Comparison of ENCODE assay signal across 15 cellular contexts in the genomic region with DNA sequence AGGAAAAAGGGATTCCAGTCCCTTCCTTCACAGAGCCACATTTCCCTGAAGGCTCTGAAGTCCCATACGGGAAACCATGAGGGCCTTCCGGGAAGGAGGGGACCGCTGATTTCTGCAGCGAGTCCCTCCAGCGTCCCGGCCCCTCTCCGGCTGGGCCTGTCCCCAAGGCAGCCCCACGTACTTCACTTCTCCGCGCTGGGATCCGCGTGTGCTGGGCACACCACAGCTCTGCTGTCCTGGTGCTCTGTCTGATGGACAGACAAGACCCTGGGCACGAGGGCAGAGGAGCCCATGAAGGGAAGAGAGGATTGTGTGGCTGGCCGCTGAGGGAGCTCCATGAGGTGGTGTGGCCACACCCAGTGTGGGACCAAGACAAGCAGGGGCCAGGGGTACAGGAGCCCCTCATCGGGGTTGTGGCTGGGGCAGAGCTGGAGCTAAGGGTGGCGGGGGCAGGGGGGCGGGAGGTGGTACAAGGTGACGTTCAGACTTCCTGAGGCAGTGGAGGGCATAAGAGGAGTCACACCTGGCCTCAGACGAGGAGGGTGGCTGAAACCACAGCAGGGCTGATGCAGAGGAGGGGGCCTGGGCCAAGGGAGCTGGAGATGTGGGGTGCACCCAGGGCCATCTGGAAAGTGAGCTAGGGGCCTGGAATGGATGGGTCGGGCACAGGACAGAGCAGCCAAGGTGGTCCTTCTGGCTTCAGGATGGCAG. TPM values are rescaled to one million over a fixed set of nuclear protein-coding genes. Genes with fewer than 3 reads are reported as not detected.
DNase-seq lines count a peak whose midpoint lies in the region; ATAC-seq and TF ChIP-seq lines count a peak whose summit lies in the region.
"Had no signal": no experiment of that assay in that cellular context is flagged by ENCODE, and none has a peak within 500 bp of the region (broad histone marks: within the 10 kb centered on the region; RNA-seq: fewer than 3 reads in every experiment).

No MANE protein-coding gene starts in this region.

- ATAC-seq in Right ventricle myocardium inferior = no peak
- peak; percentile 3 for ATAC-seq in esophagus mucosa
- no peak for ATAC-seq in HG03108 (IDR thresholded peaks at IDR 0.05; ENCODE audit: unreplicated experiment)
- ATAC-seq: activated CD8-positive, alpha-beta memory T cell treated with anti-CD3 and anti-CD28 coated beads, Interleukin-2, amount 10 ng/mL, durations not matched to agents 7 days and 5 days; gastroesophageal sphincter had no signal

- H3K4me3 ChIP-seq in left ventricle myocardium inferior = no peak overlapping the region
- no peak overlapping the region for H3K4me3 ChIP-seq in OCI-LY7 (ENCODE audit: low read depth, low read length, poor library complexity, severe bottlenecking)
- H3K4me3 ChIP-seq: gastroesophageal sphincter, ovary, SJSA1, vagina had no signal

- intact Hi-C loops in Right ventricle myocardium inferior (cut with DNase I) (no loop called here), left ventricle myocardium inferior (cut with micrococcal nuclease) (no loop called here), OCI-LY7 (cut with micrococcal nuclease; ENCODE audit: unreplicated experiment) (no loop called here)

- BruUV-seq in OCI-LY7 (replicated peaks; lab: Mats Ljungman, UMichigan) = no TSS peak

- H3K79me2 ChIP-seq in OCI-LY7 (ENCODE audit: insufficient read depth, low read depth, low read length) = no peaks in the 10 kb centered on the region

- CTCF ChIA-PET in OCI-LY7 (lab: Charles Lee; ENCODE audit: unreplicated experiment) = interaction anchor here (0.6 kb wide), 2 partner anchors 44 to 918 kb away, joined by 3 to 4 read pairs; no protein-coding TSS in a partner anchor
- CTCF ChIA-PET in activated CD4-positive, alpha-beta memory T cell treated with anti-CD3 and anti-CD28 coated beads, Interleukin-2, amount 10 ng/mL, durations not matched to agents 7 days and 5 days (lab: Charles Lee) = interaction anchor here (0.9 to 2.8 kb wide), 4 partner anchors 8 to 153 kb away, joined by 4 to 12 read pairs (median 9); no protein-coding TSS in a partner anchor

- no peak overlapping the region for H3K4me3 Mint-ChIP-seq in activated CD4-positive, alpha-beta memory T cell treated with anti-CD3 and anti-CD28 coated beads, Interleukin-2, amount 10 ng/mL, durations not matched to agents 7 days and 5 days
- H3K4me3 Mint-ChIP-seq: activated CD8-positive, alpha-beta memory T cell treated with anti-CD3 and anti-CD28 coated beads, Interleukin-2, amount 10 ng/mL, durations not matched to agents 7 days and 5 days; stimulated activated naive CD8-positive, alpha-beta T cell treated with anti-CD3 and anti-CD28 coated beads, Interleukin-15, Interleukin-2, amounts not matched to agents 100 ng/mL and 50 ng/mL, for 24 hours had no signal

- POLR2A ChIA-PET in OCI-LY7 (lab: Charles Lee) = interaction anchor here (0.9 to 1.7 kb wide), 2 partner anchors 51 to 96 kb away, joined by 3 to 5 read pairs; no protein-coding TSS in a partner anchor
- POLR2A ChIA-PET in activated CD4-positive, alpha-beta memory T cell treated with anti-CD3 and anti-CD28 coated beads, Interleukin-2, amount 10 ng/mL, durations not matched to agents 7 days and 5 days (lab: Charles Lee) = interaction anchor here (2.3 kb wide), 1 partner anchor 11 kb away, joined by 14 read pairs; no protein-coding TSS in a partner anchor

- no peaks in the 10 kb centered on the region for H3K9me2 ChIP-seq in OCI-LY7 (ENCODE audit: insufficient read depth, low read length)

- no peaks in the 10 kb centered on the region for H3K9me3 Mint-ChIP-seq in activated CD4-positive, alpha-beta memory T cell treated with anti-CD3 and anti-CD28 coated beads, Interleukin-2, amount 10 ng/mL, durations not matched to agents 7 days and 5 days
- H3K9me3 Mint-ChIP-seq: stimulated activated naive CD8-positive, alpha-beta T cell treated with anti-CD3 and anti-CD28 coated beads, Interleukin-15, Interleukin-2, amounts not matched to agents 100 ng/mL and 50 ng/mL, for 24 hours had no signal

- no peaks in the 10 kb centered on the region for H3K36me3 Mint-ChIP-seq in activated CD4-positive, alpha-beta memory T cell treated with anti-CD3 and anti-CD28 coated beads, Interleukin-2, amount 10 ng/mL, durations not matched to agents 7 days and 5 days (ENCODE audit: low read depth)
- H3K36me3 Mint-ChIP-seq: activated CD8-positive, alpha-beta memory T cell treated with anti-CD3 and anti-CD28 coated beads, Interleukin-2, amount 10 ng/mL, durations not matched to agents 7 days and 5 days had no signal

- H3K27me3 ChIP-seq in left ventricle myocardium inferior (ENCODE audit: low read depth) = peaks cover 36% of the 10 kb centered on the region
- H3K27me3 ChIP-seq: ovary, SJSA1, vagina had no signal

- no peak overlapping the region for H3K27ac Mint-ChIP-seq in activated CD4-positive, alpha-beta memory T cell treated with anti-CD3 and anti-CD28 coated beads, Interleukin-2, amount 10 ng/mL, durations not matched to agents 7 days and 5 days
- H3K27ac Mint-ChIP-seq: activated CD8-positive, alpha-beta memory T cell treated with anti-CD3 and anti-CD28 coated beads, Interleukin-2, amount 10 ng/mL, durations not matched to agents 7 days and 5 days; stimulated activated naive CD8-positive, alpha-beta T cell treated with anti-CD3 and anti-CD28 coated beads, Interleukin-15, Interleukin-2, amounts not matched to agents 100 ng/mL and 50 ng/mL, for 24 hours had no signal

- H3K27ac ChIP-seq in left ventricle myocardium inferior (replicated peaks) = no peak overlapping the region
- no peak overlapping the region for H3K27ac ChIP-seq in OCI-LY7 (ENCODE audit: low read depth, low read length, poor library complexity, severe bottlenecking)
- H3K27ac ChIP-seq: gastroesophageal sphincter, ovary, SJSA1, vagina had no signal

- no peaks in the 10 kb centered on the region for H4K20me1 ChIP-seq in OCI-LY7 (ENCODE audit: insufficient read depth, low read length)

- H3K9me3 ChIP-seq in left ventricle myocardium inferior (replicated peaks) = no peaks in the 10 kb centered on the region
- no peaks in the 10 kb centered on the region for H3K9me3 ChIP-seq in OCI-LY7 (ENCODE audit: low read length)
- H3K9me3 ChIP-seq: gastroesophageal sphincter, ovary, SJSA1, vagina had no signal

- no peak for TF ChIP-seq CTCF in left ventricle myocardium inferior (IDR thresholded peaks at IDR 0.05; ENCODE audit: borderline replicate concordance)
- TF ChIP-seq CTCF in OCI-LY7 (conservative IDR thresholded peaks at IDR 0.05; ENCODE audit: low read length) = no peak

- H3K36me3 ChIP-seq in left ventricle myocardium inferior = no peaks in the 10 kb centered on the region
- H3K36me3 ChIP-seq in OCI-LY7 (ENCODE audit: insufficient read depth, low read length) = no peaks in the 10 kb centered on the region
- H3K36me3 ChIP-seq: gastroesophageal sphincter, ovary, SJSA1, vagina had no signal

- H3K4me1 ChIP-seq in left ventricle myocardium inferior (no peaks in the 10 kb centered on the region), OCI-LY7 (ENCODE audit: insufficient read depth, low read length, poor library complexity, severe bottlenecking) (peaks cover 25% of the 10 kb centered on the region)
- H3K4me1 ChIP-seq: gastroesophageal sphincter, SJSA1, vagina had no signal

- no peak overlapping the region for H2AFZ ChIP-seq in OCI-LY7 (ENCODE audit: low read length)

- peaks cover 35% of the 10 kb centered on the region for H3K4me1 Mint-ChIP-seq in activated CD4-positive, alpha-beta memory T cell treated with anti-CD3 and anti-CD28 coated beads, Interleukin-2, amount 10 ng/mL, durations not matched to agents 7 days and 5 days

- DNase-seq in Right ventricle myocardium inferior (ENCODE audit: missing footprints) (peak; percentile 21), left ventricle myocardium inferior (no peak), OCI-LY7 (ENCODE audit: low spot score) (peak; percentile 31), KG1 (lab: John Stamatoyannopoulos, UW) (no peak), NCI-H1092 treated with DMSO at 0.1 percent for 48 hours (lab: John Stamatoyannopoulos, UW) (no peak)
- no peak for DNase-seq in activated CD4-positive, alpha-beta memory T cell treated with anti-CD3 and anti-CD28 coated beads, Interleukin-2, amount 10 ng/mL, durations not matched to agents 7 days and 5 days
- DNase-seq: activated CD8-positive, alpha-beta memory T cell treated with anti-CD3 and anti-CD28 coated beads, Interleukin-2, amount 10 ng/mL, durations not matched to agents 7 days and 5 days; cerebellar nuclear complex; ovary had no signal

- peaks cover 47% of the 10 kb centered on the region for H3K27me3 Mint-ChIP-seq in activated CD4-positive, alpha-beta memory T cell treated with anti-CD3 and anti-CD28 coated beads, Interleukin-2, amount 10 ng/mL, durations not matched to agents 7 days and 5 days

- H3K4me2 ChIP-seq in OCI-LY7 (ENCODE audit: low read length) = peak overlapping the region; percentile 30; the same call in 1 of the 2 replicates

RNA-seq across cellular contexts. Expression of gene PRMT7, which starts 57.2 kb away (rescaled TPM):
- total RNA-seq in Right ventricle myocardium inferior (28.9 TPM), left ventricle myocardium inferior (25.6 TPM), OCI-LY7 (2022) (80.4 and 85.5 TPM in 2 replicates), esophagus mucosa (14.8 TPM)
- 75.3 and 85.1 TPM in 2 replicates for total RNA-seq in OCI-LY7 (2014; rRNA removed; shearing (Covaris generic))
- total RNA-seq in activated CD4-positive, alpha-beta memory T cell treated with anti-CD3 and anti-CD28 coated beads, Interleukin-2, amount 10 ng/mL, durations not matched to agents 7 days and 5 days = 10 to 100 TPM; 50.4 to 52.2 TPM

RNA-seq across cellular contexts. Expression of gene SLC7A6OS, which starts 57.3 kb away (rescaled TPM):
- total RNA-seq in Right ventricle myocardium inferior (12.4 TPM), left ventricle myocardium inferior (13.6 TPM), OCI-LY7 (2022) (33.4 and 35.8 TPM in 2 replicates), esophagus mucosa (8.1 TPM)
- total RNA-seq in OCI-LY7 (2014; rRNA removed; shearing (Covaris generic)) = 28.6 and 35.2 TPM in 2 replicates
- 10 to 100 TPM; 30.4 to 31.2 TPM for total RNA-seq in activated CD4-positive, alpha-beta memory T cell treated with anti-CD3 and anti-CD28 coated beads, Interleukin-2, amount 10 ng/mL, durations not matched to agents 7 days and 5 days

Comparison
In these comparisons a context has a peak if more than half of its experiments do, and no peak if none do; other contexts are left out.
1. DNase-seq: peak in Right ventricle myocardium inferior (single experiment) and OCI-LY7 (single experiment); none in left ventricle myocardium inferior (single experiment), activated CD4-positive, alpha-beta memory T cell treated with anti-CD3 and anti-CD28 coated beads, Interleukin-2, amount 10 ng/mL, durations not matched to agents 7 days and 5 days (single experiment), KG1 (single experiment) and NCI-H1092 treated with DMSO at 0.1 percent for 48 hours (single experiment).